In the genomic region with DNA sequence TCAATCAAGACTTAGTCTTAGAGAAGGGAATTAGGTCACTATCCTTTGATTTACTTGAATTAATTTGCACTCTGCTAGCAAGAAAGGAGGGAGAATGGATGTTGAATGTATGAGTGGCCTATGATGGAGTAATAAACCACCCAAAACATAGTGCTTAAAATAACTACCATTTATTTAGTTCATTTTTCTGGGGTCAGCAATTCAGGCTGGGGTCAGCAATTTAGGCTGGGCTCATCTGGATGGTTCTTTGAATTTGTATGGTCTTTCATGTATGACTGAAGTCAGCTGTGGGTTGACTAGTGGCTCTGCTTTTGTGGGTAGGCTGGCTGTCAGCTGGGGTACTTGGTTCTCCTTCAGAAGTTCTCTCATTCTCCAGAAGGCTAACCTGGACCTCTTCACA, we compare ENCODE assay signal across 20 cellular contexts. TPM values are rescaled to one million over a fixed set of nuclear protein-coding genes. Genes with fewer than 3 reads are reported as not detected.
DNase-seq lines count a peak whose midpoint lies in the region; ATAC-seq and TF ChIP-seq lines count a peak whose summit lies in the region.
"Had no signal": no experiment of that assay in that cellular context is flagged by ENCODE, and none has a peak within 500 bp of the region (broad histone marks: within the 10 kb centered on the region; RNA-seq: fewer than 3 reads in every experiment).

No MANE protein-coding gene starts in this region.

- H3K27ac ChIP-seq in BLaER1: no peak overlapping the region
- H3K27ac ChIP-seq in GM23338 (ENCODE audit: low read depth): no peak overlapping the region
- peak overlapping the region in 30 of 59 donors; percentile 4 to 79 (median 44) for H3K27ac ChIP-seq in dorsolateral prefrontal cortex
- H3K27ac ChIP-seq: A549, C4-2B, GM23248 had no signal

- H3K36me3 ChIP-seq in BLaER1 (no peaks in the 10 kb centered on the region), GM23338 (ENCODE audit: insufficient read depth) (no peaks in the 10 kb centered on the region)
- H3K36me3 ChIP-seq: BE2C had no signal

- H3K9ac ChIP-seq in BLaER1: no peak overlapping the region
- H3K9ac ChIP-seq: GM23248 had no signal

- no peak overlapping the region for H3K4me3 Mint-ChIP-seq in GM23338
- H3K4me3 Mint-ChIP-seq: CD4-positive, CD25-positive, alpha-beta regulatory T cell; CD8-positive, alpha-beta T cell; H9 had no signal

- H3K9me3 ChIP-seq in BLaER1: no peaks in the 10 kb centered on the region
- H3K9me3 ChIP-seq: A549, BE2C, Caco-2 had no signal

- H3K27ac Mint-ChIP-seq in GM23338: no peak overlapping the region
- H3K27ac Mint-ChIP-seq: CD4-positive, CD25-positive, alpha-beta regulatory T cell; CD8-positive, alpha-beta T cell; H9 had no signal

- 0 out of 2 replicates have a peak, but pooled peaks cover 2% of the 10 kb centered on the region for H3K9me2 ChIP-seq in GM23338 (ENCODE audit: insufficient read depth)

- peak overlapping the region; percentile 34; the same call in 1 of the 2 replicates for H2AFZ ChIP-seq in GM23338
- H2AFZ ChIP-seq: GM23248 had no signal

- H3K9me3 Mint-ChIP-seq in GM23338: no peaks in the 10 kb centered on the region
- H3K9me3 Mint-ChIP-seq: CD8-positive, alpha-beta T cell; H9 had no signal

- peak overlapping the region; percentile 33 for H3K4me2 ChIP-seq in BLaER1
- no peak overlapping the region for H3K4me2 ChIP-seq in GM23338
- H3K4me2 ChIP-seq: A549 had no signal

- H3F3A ChIP-seq in GM23338 (replicated peaks; ENCODE audit: low read depth): no peaks in the 10 kb centered on the region

- H3K27me3 Mint-ChIP-seq in GM23338 (ENCODE audit: insufficient read depth, low read depth, poor library complexity): no peaks in the 10 kb centered on the region

- H3K36me3 Mint-ChIP-seq in GM23338 (ENCODE audit: low read depth): no peaks in the 10 kb centered on the region
- H3K36me3 Mint-ChIP-seq: CD4-positive, CD25-positive, alpha-beta regulatory T cell; CD8-positive, alpha-beta T cell had no signal

- no peaks in the 10 kb centered on the region for H3K79me2 ChIP-seq in GM23338 (replicated peaks; ENCODE audit: insufficient read depth)

- H3K4me1 ChIP-seq in BLaER1 (peaks cover 29% of the 10 kb centered on the region), GM23338 (ENCODE audit: insufficient read depth) (no peaks in the 10 kb centered on the region; the same call in 1 of the 2 replicates)
- H3K4me1 ChIP-seq: A549, Caco-2 had no signal

- intact Hi-C loops in dorsolateral prefrontal cortex (cut with DNase I): no loop called here

- H3K27me3 ChIP-seq in BLaER1 (no peaks in the 10 kb centered on the region), GM23338 (ENCODE audit: insufficient read depth) (no peaks in the 10 kb centered on the region), dorsolateral prefrontal cortex (no peaks in the 10 kb centered on the region)
- H3K27me3 ChIP-seq: BE2C had no signal

- no peak for ATAC-seq in GM23338
- ATAC-seq in GM19452 (IDR thresholded peaks at IDR 0.05; ENCODE audit: unreplicated experiment): no peak
- ATAC-seq: A549; CD8-positive, alpha-beta T cell; HCT116 had no signal

- DNase-seq in GM23338 (ENCODE audit: low spot score): no peak
- DNase-seq in dorsolateral prefrontal cortex: no peak
- DNase-seq in mucosa of gallbladder (ENCODE audit: low spot score): no peak
- DNase-seq in activated CD4-positive, alpha-beta T cell treated with anti-CD3 and anti-CD28 coated beads, Interleukin-2, amount 50 U/mL, for 4 hours: no peak
- DNase-seq: 8988T; ACHN; AML-193; BE2C; Caco-2; CD4-positive, CD25-positive, alpha-beta regulatory T cell; CD8-positive, alpha-beta T cell; DMS153; DND-41; GM23248; H9 had no signal

- TF ChIP-seq CTCF in GM23338 (conservative IDR thresholded peaks at IDR 0.05; ENCODE audit: low read depth in 2 of 2) (no peak), dorsolateral prefrontal cortex (IDR thresholded peaks at IDR 0.05 in 54 of 56, conservative IDR thresholded peaks at IDR 0.05 in 2 of 56; ENCODE audit: low read depth in 1 of 56, partially characterized antibody in 56 of 56) (no peak)

- H4K20me1 ChIP-seq in BLaER1 (no peaks in the 10 kb centered on the region), GM23338 (replicated peaks; ENCODE audit: insufficient read depth) (no peaks in the 10 kb centered on the region)

- no peak overlapping the region for H3K4me3 ChIP-seq in BLaER1
- H3K4me3 ChIP-seq in GM23338: no peak overlapping the region
- no peak overlapping the region for H3K4me3 ChIP-seq in dorsolateral prefrontal cortex
- H3K4me3 ChIP-seq: A549, GM23248 had no signal

- H3K4me1 Mint-ChIP-seq in GM23338: peaks cover 3% of the 10 kb centered on the region; the same call in 1 of the 3 replicates
- H3K4me1 Mint-ChIP-seq: CD4-positive, CD25-positive, alpha-beta regulatory T cell; H9 had no signal

TF ChIP-seq in GM23338, 12 proteins besides CTCF, POLR2A, EP300 and RAD21 (continues in another document):
- TF ChIP-seq POLR2AphosphoS5 (IDR thresholded peaks at IDR 0.05; ENCODE audit: low read depth): no peak
- TF ChIP-seq EZH2phosphoT487 (IDR thresholded peaks at IDR 0.05; ENCODE audit: unreplicated experiment): no peak
- TF ChIP-seq ETS1 (IDR thresholded peaks at IDR 0.05): no peak
- TF ChIP-seq ZNF331 (CRISPR knock-in tag; IDR thresholded peaks at IDR 0.05; ENCODE audit: low read depth): no peak
- TF ChIP-seq ZNF114 (CRISPR knock-in tag; IDR thresholded peaks at IDR 0.05): no peak
- TF ChIP-seq EZH2 (IDR thresholded peaks at IDR 0.05; ENCODE audit: low read depth, unreplicated experiment): no peak
- no peak for TF ChIP-seq REST (IDR thresholded peaks at IDR 0.05; ENCODE audit: unreplicated experiment)
- TF ChIP-seq JUNB (IDR thresholded peaks at IDR 0.05; ENCODE audit: unreplicated experiment): no peak
- no peak for TF ChIP-seq CREB1 (CRISPR knock-in tag; IDR thresholded peaks at IDR 0.05; ENCODE audit: low read depth)

RNA-seq across cellular contexts. Expression of gene LAMA4, which starts 21.0 kb away (rescaled TPM):
- 1.7 and 4.9 TPM in 2 replicates for total RNA-seq in GM23338 (2014; rRNA removed; shearing (Covaris generic))
- polyA plus RNA-seq in GM23338 (2016; fragmentation: Nextera tagmentation; extraction: Ambion mirVana): 2.8 TPM in 2 replicates
- total RNA-seq in dorsolateral prefrontal cortex (10 to 100 TPM; 11.7 to 46.8 (median 26.5) TPM), mucosa of gallbladder (67.8 TPM)
- total RNA-seq: Caco-2; CD4-positive, CD25-positive, alpha-beta regulatory T cell; CD8-positive, alpha-beta T cell had no signal
- polyA plus RNA-seq: CD4-positive, CD25-positive, alpha-beta regulatory T cell had no signal

Comparison
In these comparisons a context has a peak if more than half of its experiments do, and no peak if none do; other contexts are left out.
1. H3K27ac ChIP-seq: peak in dorsolateral prefrontal cortex (30 of 59); none in BLaER1 (single experiment) and GM23338 (single experiment).